ENCODE assay signal across 8 cellular contexts in the genomic region with DNA sequence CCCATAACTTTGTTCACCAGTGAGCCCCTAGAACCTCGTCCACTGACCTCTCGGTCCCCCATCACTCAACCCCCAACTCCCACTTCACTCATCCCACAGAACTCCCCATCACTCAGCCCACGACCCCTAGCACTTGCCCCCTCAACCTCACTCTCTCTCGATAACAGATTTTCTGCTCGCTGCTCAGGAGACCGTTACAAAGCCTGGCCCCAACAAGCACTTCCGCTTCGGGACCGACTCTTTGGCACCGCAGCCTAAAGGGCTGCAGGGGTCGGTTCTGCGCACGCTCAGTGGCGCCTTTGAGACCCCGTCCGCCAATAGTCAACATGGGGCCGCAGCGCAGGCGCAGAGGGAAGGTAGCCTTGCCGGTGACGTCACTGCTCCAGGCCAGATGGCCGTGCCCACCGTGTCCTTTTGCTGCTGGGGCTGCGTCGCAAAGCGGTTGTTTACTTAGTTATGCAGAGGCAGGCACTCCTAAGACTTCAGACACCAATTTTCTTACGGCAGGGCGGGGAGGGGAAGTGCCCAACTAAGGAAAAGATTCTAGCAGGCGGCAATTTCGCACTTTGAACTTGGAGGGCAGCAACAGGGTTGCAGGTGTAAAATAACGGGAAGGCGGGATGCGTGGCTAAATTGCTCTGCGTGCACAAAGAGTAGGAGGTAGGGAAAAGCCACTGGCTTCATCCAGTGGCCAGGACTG. TPM values are rescaled to one million over a fixed set of nuclear protein-coding genes. Genes with fewer than 3 reads are reported as not detected.
DNase-seq lines count a peak whose midpoint lies in the region; ATAC-seq and TF ChIP-seq lines count a peak whose summit lies in the region.

A gene (minus strand): TSS at position 232 of the 700 bp plus-strand sequence. CDS start 1,380 bp downstream, outside the sequence.

- peak; percentile 98 for ATAC-seq in activated T-helper 17 cell treated with anti-CD3 and anti-CD28 coated beads, Interleukin-2, amount 50 U/mL, for 72 hours (replicated peaks)
- peak; percentile 94 to 95 for ATAC-seq in naive thymus-derived CD8-positive, alpha-beta T cell
- ATAC-seq in stimulated activated memory B cell treated with anti-CD40 and anti-IgM and Interleukin-4, amounts not matched to agents 10 μg/mL and 1 μg/mL and 100 μg/mL, for 72 hours, result peak; percentile 98

- H4K20me1 ChIP-seq in DOHH2 (ENCODE audit: control insufficient read depth, insufficient read depth, low read depth, low read length) (no peaks in the 10 kb centered on the region), GM23248 (ENCODE audit: insufficient read depth) (no peaks in the 10 kb centered on the region), fibroblast of lung (ENCODE audit: control insufficient read depth, extremely low read depth, insufficient read depth, low read length) (no peaks in the 10 kb centered on the region)

- H3F3A ChIP-seq in DOHH2 (ENCODE audit: control insufficient read depth, insufficient read depth) (no peaks in the 10 kb centered on the region), GM23248 (ENCODE audit: insufficient read depth) (no peaks in the 10 kb centered on the region)

- H3K9ac ChIP-seq in GM23248 (peak within 1 kb of the TSS; percentile 85), fibroblast of lung (ENCODE audit: insufficient read depth, low read length) (peak within 1 kb of the TSS; percentile 41)

- H3K27me3 Mint-ChIP-seq in activated T-helper 17 cell treated with anti-CD3 and anti-CD28 coated beads, Interleukin-2, amount 50 U/mL, for 72 hours, result no peaks in the 10 kb centered on the region
- no peaks in the 10 kb centered on the region for H3K27me3 Mint-ChIP-seq in naive thymus-derived CD8-positive, alpha-beta T cell
- no peaks in the 10 kb centered on the region for H3K27me3 Mint-ChIP-seq in stimulated activated memory B cell treated with anti-CD40 and anti-IgM and Interleukin-4, amounts not matched to agents 10 μg/mL and 1 μg/mL and 100 μg/mL, for 72 hours

- H3K79me2 ChIP-seq in DOHH2 (ENCODE audit: control insufficient read depth, low read length) (peaks cover 31% of the 10 kb centered on the region), GM23248 (ENCODE audit: insufficient read depth) (peaks cover 13% of the 10 kb centered on the region; the same call in 1 of the 2 replicates), fibroblast of lung (ENCODE audit: control insufficient read depth, insufficient read depth, low read length) (peaks cover 2% of the 10 kb centered on the region)

- 3% methylated on average over 21 to 34 of the region's 34 CpGs for WGBS in GM23248 (ENCODE audit: low coverage in 1 of 2, low lambda C conversion rate in 2 of 2, missing lambda C conversion rate in 2 of 2), 2 experiments

- H3K4me2 ChIP-seq in DOHH2 (ENCODE audit: low read length) (peak within 1 kb of the TSS; percentile 68), GM23248 (ENCODE audit: unreplicated experiment) (peak within 1 kb of the TSS; percentile 75), fibroblast of lung (ENCODE audit: extremely low read depth, insufficient read depth, low read length) (peak within 1 kb of the TSS; percentile 71)

- TF ChIP-seq CTCF in DOHH2 (IDR thresholded peaks at IDR 0.05; ENCODE audit: low read depth, low read length, poor library complexity, severe bottlenecking) (no peak), fibroblast of lung (conservative IDR thresholded peaks at IDR 0.05 in 1 of 2, IDR thresholded peaks at IDR 0.05 in 1 of 2; ENCODE audit: low read depth in 1 of 2, low read length in 2 of 2) (no peak)

- POLR2A ChIA-PET in naive thymus-derived CD8-positive, alpha-beta T cell (lab: Charles Lee), result no interaction called here

- H2AFZ ChIP-seq in GM23248 (peak within 1 kb of the TSS; percentile 89), fibroblast of lung (ENCODE audit: low read length) (peak within 1 kb of the TSS; percentile 82)

- H3K27me3 ChIP-seq in DOHH2 (ENCODE audit: control insufficient read depth, low read length), result no peaks in the 10 kb centered on the region
- H3K27me3 ChIP-seq in GM23248 (replicated peaks; ENCODE audit: insufficient read depth), result no peaks in the 10 kb centered on the region
- no peaks in the 10 kb centered on the region for H3K27me3 ChIP-seq in fibroblast of lung (ENCODE audit: control insufficient read depth, insufficient read depth, low read length)

- in situ Hi-C loops in GM23248 (cut with MboI), result no loop called here

- H3K27ac Mint-ChIP-seq in activated T-helper 17 cell treated with anti-CD3 and anti-CD28 coated beads, Interleukin-2, amount 50 U/mL, for 72 hours, result peak within 1 kb of the TSS; percentile 98
- peak within 1 kb of the TSS; percentile 96 to 99 (median 98) for H3K27ac Mint-ChIP-seq in naive thymus-derived CD8-positive, alpha-beta T cell
- H3K27ac Mint-ChIP-seq in stimulated activated memory B cell treated with anti-CD40 and anti-IgM and Interleukin-4, amounts not matched to agents 10 μg/mL and 1 μg/mL and 100 μg/mL, for 72 hours, result peak within 1 kb of the TSS; percentile 100

- H3K9me2 ChIP-seq in DOHH2 (replicated peaks; ENCODE audit: control insufficient read depth, low read length) (no peaks in the 10 kb centered on the region), GM23248 (ENCODE audit: insufficient read depth) (no peaks in the 10 kb centered on the region)

- no peaks in the 10 kb centered on the region for H3K9me3 Mint-ChIP-seq in activated T-helper 17 cell treated with anti-CD3 and anti-CD28 coated beads, Interleukin-2, amount 50 U/mL, for 72 hours
- no peaks in the 10 kb centered on the region for H3K9me3 Mint-ChIP-seq in naive thymus-derived CD8-positive, alpha-beta T cell
- H3K9me3 Mint-ChIP-seq in stimulated activated memory B cell treated with anti-CD40 and anti-IgM and Interleukin-4, amounts not matched to agents 10 μg/mL and 1 μg/mL and 100 μg/mL, for 72 hours, result no peaks in the 10 kb centered on the region

- peak within 1 kb of the TSS; percentile 95 for H3K4me3 Mint-ChIP-seq in activated T-helper 17 cell treated with anti-CD3 and anti-CD28 coated beads, Interleukin-2, amount 50 U/mL, for 72 hours
- peak within 1 kb of the TSS; percentile 93 to 99 (median 96) for H3K4me3 Mint-ChIP-seq in naive thymus-derived CD8-positive, alpha-beta T cell
- peak within 1 kb of the TSS; percentile 97 for H3K4me3 Mint-ChIP-seq in stimulated activated memory B cell treated with anti-CD40 and anti-IgM and Interleukin-4, amounts not matched to agents 10 μg/mL and 1 μg/mL and 100 μg/mL, for 72 hours

- H3K4me1 Mint-ChIP-seq in activated T-helper 17 cell treated with anti-CD3 and anti-CD28 coated beads, Interleukin-2, amount 50 U/mL, for 72 hours, result peaks cover 10% of the 10 kb centered on the region
- H3K4me1 Mint-ChIP-seq in naive thymus-derived CD8-positive, alpha-beta T cell, result peaks cover 10 to 34% (median 24%) of the 10 kb centered on the region in 4 donors
- peaks cover 17% of the 10 kb centered on the region for H3K4me1 Mint-ChIP-seq in stimulated activated memory B cell treated with anti-CD40 and anti-IgM and Interleukin-4, amounts not matched to agents 10 μg/mL and 1 μg/mL and 100 μg/mL, for 72 hours

- peak within 1 kb of the TSS; percentile 68 for H3K27ac ChIP-seq in DOHH2 (ENCODE audit: low read depth, low read length)
- H3K27ac ChIP-seq in GM23248, result no peak within 1 kb of the TSS
- H3K27ac ChIP-seq in fibroblast of lung (ENCODE audit: insufficient read depth, low read length), result peak within 1 kb of the TSS; percentile 69

- H3K4me3 ChIP-seq in DOHH2 (ENCODE audit: low read length) (peak within 1 kb of the TSS; percentile 86), GM23248 (peak within 1 kb of the TSS; percentile 84), fibroblast of lung (replicated peaks in 1 of 4; ENCODE audit: control extremely low read depth in 1 of 4, insufficient read depth in 1 of 4, low read depth in 3 of 4, low read length in 4 of 4) (peak within 1 kb of the TSS; percentile 41 to 86 (median 66))

- DNase-seq in GM23248 (peak; percentile 94), LHCN-M2 (ENCODE audit: low read depth) (peak; percentile 85), RPMI7951 (ENCODE audit: low read depth) (peak; percentile 92), fibroblast of lung (ENCODE audit: low read depth in 2 of 2) (peak; percentile 79 to 87)
- DNase-seq in naive thymus-derived CD8-positive, alpha-beta T cell, result peak; percentile 82 to 97 (median 92)

- peaks cover 21% of the 10 kb centered on the region for H3K36me3 ChIP-seq in DOHH2 (ENCODE audit: control insufficient read depth, low read length)
- H3K36me3 ChIP-seq in GM23248 (ENCODE audit: low read depth), result no peaks in the 10 kb centered on the region
- H3K36me3 ChIP-seq in fibroblast of lung (ENCODE audit: control insufficient read depth, insufficient read depth, low read length), result no peaks in the 10 kb centered on the region

- H3K36me3 Mint-ChIP-seq in activated T-helper 17 cell treated with anti-CD3 and anti-CD28 coated beads, Interleukin-2, amount 50 U/mL, for 72 hours (ENCODE audit: low read depth), result peaks cover 33% of the 10 kb centered on the region
- H3K36me3 Mint-ChIP-seq in naive thymus-derived CD8-positive, alpha-beta T cell, result peaks cover 0 to 24% (median 10%) of the 10 kb centered on the region in 3 donors
- peaks cover 16% of the 10 kb centered on the region for H3K36me3 Mint-ChIP-seq in stimulated activated memory B cell treated with anti-CD40 and anti-IgM and Interleukin-4, amounts not matched to agents 10 μg/mL and 1 μg/mL and 100 μg/mL, for 72 hours

- H3K4me1 ChIP-seq in DOHH2 (ENCODE audit: control insufficient read depth, low read length) (peaks cover 12% of the 10 kb centered on the region), GM23248 (ENCODE audit: insufficient read depth) (no peaks in the 10 kb centered on the region), fibroblast of lung (ENCODE audit: control insufficient read depth, extremely low read depth, insufficient read depth, low read length) (no peaks in the 10 kb centered on the region)

- H3K9me3 ChIP-seq in DOHH2 (ENCODE audit: control insufficient read depth, insufficient read depth, low read length) (no peaks in the 10 kb centered on the region), GM23248 (ENCODE audit: low read depth) (no peaks in the 10 kb centered on the region), fibroblast of lung (ENCODE audit: control insufficient read depth, insufficient read depth, low read depth, low read length) (no peaks in the 10 kb centered on the region)

RNA-seq across cellular contexts. Expression of the gene that starts here (rescaled TPM):
- total RNA-seq in GM23248 (2014; rRNA removed; shearing (Covaris generic)), result 1.0 and 1.6 TPM in 2 replicates
- polyA plus RNA-seq in GM23248 (2016; fragmentation: Nextera tagmentation; extraction: Ambion mirVana) (2.6 TPM in 2 replicates), fibroblast of lung (1.6 and 2.1 TPM in 2 replicates)
- total RNA-seq in LHCN-M2 (2014; rRNA removed) (2.7 and 3.8 TPM in 2 replicates), fibroblast of lung (3.6 and 4.5 TPM in 2 replicates)
- polyA plus RNA-seq in LHCN-M2 (2012), result 1.2 TPM
- total RNA-seq in RPMI7951 (2014; rRNA removed; shearing (Covaris generic)), result 4.7 and 5.2 TPM in 2 replicates
- total RNA-seq in activated T-helper 17 cell treated with anti-CD3 and anti-CD28 coated beads, Interleukin-2, amount 50 U/mL, for 72 hours, result 10 to 100 TPM in 1 of 2 donors, 1 to 10 TPM in 1; 5.8 to 10.1 TPM
- 1.5 and 2.1 TPM in 2 replicates for polyA plus RNA-seq in fibroblast of lung (2012)
- 0.22 and 0.59 TPM in 2 replicates for polyA minus RNA-seq in fibroblast of lung (ENCODE audit: low replicate concordance)
- 10 to 100 TPM; 14.2 to 14.6 TPM for total RNA-seq in naive thymus-derived CD8-positive, alpha-beta T cell
- 1 to 10 TPM; 3.7 to 7.6 (median 6.5) TPM for polyA plus RNA-seq in naive thymus-derived CD8-positive, alpha-beta T cell
